Comparison of ENCODE assay signal across 1 cellular context in genomic region chr4:161828061-161828460, GRCh38.
TF ChIP-seq lines count a peak whose summit lies in the region.

No MANE protein-coding gene starts in this region.

TF ChIP-seq in GM23338, 12 proteins besides CTCF, POLR2A, EP300 and RAD21 (continued from another document):
- TF ChIP-seq REST (IDR thresholded peaks at IDR 0.05; ENCODE audit: unreplicated experiment) (no peak), ZNF331 (CRISPR knock-in tag; IDR thresholded peaks at IDR 0.05; ENCODE audit: low read depth) (no peak), ZNF114 (CRISPR knock-in tag; IDR thresholded peaks at IDR 0.05) (no peak), STAT1 (IDR thresholded peaks at IDR 0.05; ENCODE audit: unreplicated experiment) (no peak)
